8 cellular contexts compared by ENCODE assay signal in genomic region chr1:146036990-146037646, GRCh38. TPM values are rescaled to one million over a fixed set of nuclear protein-coding genes. Genes with fewer than 3 reads are reported as not detected.
DNase-seq lines count a peak whose midpoint lies in the region; ATAC-seq and TF ChIP-seq lines count a peak whose summit lies in the region.

No MANE protein-coding gene starts in this region.

- H3K27ac ChIP-seq in dorsolateral prefrontal cortex = peak overlapping the region; percentile 69 to 98 (median 92)

- no peaks in the 10 kb centered on the region for H3K27me3 ChIP-seq in dorsolateral prefrontal cortex

- peak; percentile 62 for DNase-seq in GM03348 (ENCODE audit: low spot score)
- DNase-seq in NCI-H748 (lab: John Stamatoyannopoulos, UW; ENCODE audit: unreplicated experiment) = peak; percentile 86
- peak; percentile 72 to 75 for DNase-seq in activated CD4-positive, alpha-beta T cell treated with anti-CD3 and anti-CD28 coated beads, Interleukin-2, amount 50 U/mL, for 4 hours
- DNase-seq in dorsolateral prefrontal cortex = peak; percentile 67 to 88 (median 74)
- DNase-seq in lung microvascular endothelial cell (ENCODE audit: low read depth in 2 of 2) = peak; percentile 85 to 86
- peak; percentile 65 to 87 (median 67) for DNase-seq in stimulated activated CD4-positive, alpha-beta T cell treated with anti-CD3 and anti-CD28 coated beads, TNF-alpha, amount 100 ng/mL, for 24 hours (ENCODE audit: low read depth in 3 of 3)

- peak in 7 of 56 donors; percentile 7 to 18 (median 9) for TF ChIP-seq CTCF in dorsolateral prefrontal cortex (IDR thresholded peaks at IDR 0.05 in 54 of 56, conservative IDR thresholded peaks at IDR 0.05 in 2 of 56; ENCODE audit: low read depth in 1 of 56, partially characterized antibody in 56 of 56)

- peak; percentile 27 for ATAC-seq in HG03196 (IDR thresholded peaks at IDR 0.05; ENCODE audit: unreplicated experiment)
- ATAC-seq in HG03045 (IDR thresholded peaks at IDR 0.05; ENCODE audit: unreplicated experiment) = no peak

- intact Hi-C loops in dorsolateral prefrontal cortex (cut with DNase I) = no loop called here

- H3K4me3 ChIP-seq in dorsolateral prefrontal cortex = peak overlapping the region; percentile 34 to 98 (median 82)

RNA-seq across cellular contexts. Expression of gene HJV, which starts 15.6 kb away (rescaled TPM):
- total RNA-seq in dorsolateral prefrontal cortex (1 to 10 TPM in 3 of 120 experiments, under 1 TPM in 39, not detected in 78; 0.20 to 1.2 (median 0.42) TPM), lung microvascular endothelial cell (not detected in 2 replicates)

RNA-seq across cellular contexts. Expression of gene TXNIP, which starts 40.7 kb away (rescaled TPM):
- total RNA-seq in dorsolateral prefrontal cortex = 100 to 1,000 TPM in 98 of 120 experiments, 10 to 100 TPM in 22; 36.4 to 580 (median 158) TPM
- total RNA-seq in lung microvascular endothelial cell = 65.4 and 81.9 TPM in 2 replicates
